Comparison of ENCODE assay signal across 18 cellular contexts in the genomic region with DNA sequence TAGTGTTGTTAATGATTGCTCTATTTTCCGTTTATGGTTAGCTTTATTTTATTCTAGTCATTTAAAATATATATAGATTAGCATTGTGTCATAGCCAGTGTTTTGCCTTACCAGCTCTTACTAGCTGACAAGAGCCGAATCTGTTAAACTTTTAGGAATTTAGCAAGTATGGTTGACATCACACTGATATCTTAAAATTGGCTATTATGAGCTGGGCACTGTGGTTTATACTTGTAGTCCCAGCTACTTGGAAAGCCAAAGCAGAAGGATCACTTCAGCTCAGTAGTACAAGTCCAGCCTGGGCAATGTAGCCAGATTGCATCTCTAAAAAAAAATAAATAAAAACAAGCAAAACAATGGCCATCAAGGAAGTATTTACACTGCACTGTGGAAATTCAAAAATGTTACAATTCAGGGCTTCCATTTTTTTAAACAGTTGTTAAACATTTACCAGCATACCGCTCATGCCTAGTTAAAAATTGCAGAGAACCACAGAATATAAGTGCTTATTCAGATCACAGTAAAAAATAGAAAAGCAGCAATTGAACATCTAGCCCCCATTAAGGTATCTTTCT.
DNase-seq lines count a peak whose midpoint lies in the region; ATAC-seq and TF ChIP-seq lines count a peak whose summit lies in the region.
"Had no signal": no experiment of that assay in that cellular context is flagged by ENCODE, and none has a peak within 500 bp of the region (broad histone marks: within the 10 kb centered on the region; RNA-seq: fewer than 3 reads in every experiment).

No MANE protein-coding gene starts in this region.

- H3K4me3 ChIP-seq in fibroblast of the aortic adventitia (ENCODE audit: low read depth, low read length): no peak overlapping the region
- H3K4me3 ChIP-seq in mesenchymal stem cell (ENCODE audit: insufficient read depth in 1 of 2, low read depth in 1 of 2, low read length in 2 of 2): no peak overlapping the region

- peaks cover 0 to 19% of the 10 kb centered on the region in 2 experiments for H3K36me3 ChIP-seq in mesenchymal stem cell (ENCODE audit: control insufficient read depth in 1 of 2, insufficient read depth in 2 of 2, low read depth in 1 of 2, low read length in 2 of 2)

- no peaks in the 10 kb centered on the region for H3K27me3 ChIP-seq in mesenchymal stem cell (ENCODE audit: control insufficient read depth in 1 of 2, insufficient read depth in 1 of 2, low read length in 2 of 2)

- H3K27ac ChIP-seq in mesenchymal stem cell (ENCODE audit: low read length, poor library complexity, severe bottlenecking): peak overlapping the region; percentile 99

- no peak overlapping the region for H2AFZ ChIP-seq in mesenchymal stem cell (ENCODE audit: low read depth, low read length)

- no peak overlapping the region for H4K8ac ChIP-seq in mesenchymal stem cell (ENCODE audit: low read length)

- 94% methylated on average over 2 of the region's 3 CpGs for WGBS in mesenchymal stem cell

- no peak overlapping the region for H2BK120ac ChIP-seq in mesenchymal stem cell (ENCODE audit: low read depth, low read length)

- H3K4me2 ChIP-seq in mesenchymal stem cell (ENCODE audit: low read length, poor library complexity, severe bottlenecking): peak overlapping the region; percentile 39

- no peak overlapping the region for H4K91ac ChIP-seq in mesenchymal stem cell (ENCODE audit: low read length)

- H3K4me1 ChIP-seq in mesenchymal stem cell (ENCODE audit: control insufficient read depth, insufficient read depth, low read depth, low read length): peaks cover 4% of the 10 kb centered on the region

- no peak overlapping the region for H3K18ac ChIP-seq in mesenchymal stem cell (ENCODE audit: low read depth in 1 of 2, low read length in 2 of 2)

- H3K9ac ChIP-seq in mesenchymal stem cell (ENCODE audit: low read length): no peak overlapping the region

- in situ Hi-C loops in Caki2 (cut with HindIII; ENCODE audit: low pct_unique_long_range_greater_than_20kb, low sequenced_read_pairs): no loop called here

- DNase-seq in Caki2 (ENCODE audit: low read depth): peak; percentile 37
- peak; percentile 53 for DNase-seq in fibroblast of the aortic adventitia (ENCODE audit: low read depth)
- DNase-seq in mesenchymal stem cell: no peak
- no peak for DNase-seq in NCI-H1436 (lab: John Stamatoyannopoulos, UW)
- DNase-seq in NCI-H2227 treated with DMSO at 0.1 percent for 48 hours (lab: John Stamatoyannopoulos, UW): no peak
- no peak for DNase-seq in AG08395 (ENCODE audit: low spot score)
- DNase-seq: Caco-2; CD4-positive, CD25-positive, alpha-beta regulatory T cell; DMS79; HFFc6; Karpas-422; MM.1S; NCI-H1092 treated with DMSO at 0.1 percent for 48 hours; NCI-H187; NCI-H526 treated with DMSO at 0.1 percent for 48 hours; SHP77 treated with DMSO at 0.1 percent for 48 hours had no signal

- ATAC-seq in HG03175 (IDR thresholded peaks at IDR 0.05; ENCODE audit: unreplicated experiment): peak; percentile 57
- ATAC-seq: SK-N-SH treated with all-trans-retinoic acid at 6 μM for 48 hours had no signal

- no peak overlapping the region for H2BK15ac ChIP-seq in mesenchymal stem cell (ENCODE audit: low read depth, poor library complexity, severe bottlenecking)

- no peak overlapping the region for H2BK12ac ChIP-seq in mesenchymal stem cell (ENCODE audit: low read length in 2 of 2)

- H3K23ac ChIP-seq in mesenchymal stem cell (ENCODE audit: low read length in 2 of 2): no peak overlapping the region

- no peak overlapping the region for H3K4ac ChIP-seq in mesenchymal stem cell (ENCODE audit: low read depth in 1 of 2, low read length in 2 of 2)

- no peak for TF ChIP-seq CTCF in fibroblast of the aortic adventitia (IDR thresholded peaks at IDR 0.05; ENCODE audit: insufficient read depth, low read length)

- no peak overlapping the region for H2AK5ac ChIP-seq in mesenchymal stem cell (ENCODE audit: low read length, severe bottlenecking)

- no peaks in the 10 kb centered on the region for H3K9me3 ChIP-seq in mesenchymal stem cell (ENCODE audit: control insufficient read depth, low read length)
- H3K9me3 ChIP-seq: Caco-2 had no signal

- peaks cover 18% of the 10 kb centered on the region for H3K79me1 ChIP-seq in mesenchymal stem cell (replicated peaks; ENCODE audit: low read length, poor library complexity, severe bottlenecking)

- no peak overlapping the region for H3K14ac ChIP-seq in mesenchymal stem cell (ENCODE audit: low read length in 2 of 2)

- peak overlapping the region; percentile 62 for H2BK5ac ChIP-seq in mesenchymal stem cell (ENCODE audit: low read depth, low read length, poor library complexity, severe bottlenecking)

Comparison
In these comparisons a context has a peak if more than half of its experiments do, and no peak if none do; other contexts are left out.
1. DNase-seq: peak in Caki2 (single experiment) and fibroblast of the aortic adventitia (single experiment); none in mesenchymal stem cell (single experiment), NCI-H1436 (single experiment), NCI-H2227 treated with DMSO at 0.1 percent for 48 hours (single experiment) and AG08395 (single experiment).